2 cellular contexts compared by ENCODE assay signal in the genomic region with DNA sequence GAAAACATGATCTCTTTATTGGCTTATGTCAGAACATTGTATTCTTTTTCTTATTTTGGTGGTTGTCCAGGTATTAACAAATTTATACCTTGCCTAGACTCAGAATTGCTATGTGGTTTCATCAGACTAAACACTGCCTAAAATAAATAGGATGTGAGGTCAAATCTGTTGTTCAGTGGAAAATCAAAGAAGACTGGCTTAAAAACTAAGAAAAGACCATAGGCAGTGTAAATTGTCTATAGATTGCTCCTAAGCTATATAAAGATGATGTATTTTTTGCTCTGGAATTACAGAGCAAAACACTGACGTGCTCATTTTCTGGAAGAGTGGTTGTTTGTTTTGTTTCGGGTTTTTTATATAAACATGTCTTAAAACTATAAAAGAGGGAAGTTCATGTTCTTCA.
TF ChIP-seq lines count a peak whose summit lies in the region.

No MANE protein-coding gene starts in this region.

TF ChIP-seq in liver, 16 proteins besides CTCF, POLR2A, EP300 and RAD21 (continued from another document):
- TF ChIP-seq, protein P1, sequence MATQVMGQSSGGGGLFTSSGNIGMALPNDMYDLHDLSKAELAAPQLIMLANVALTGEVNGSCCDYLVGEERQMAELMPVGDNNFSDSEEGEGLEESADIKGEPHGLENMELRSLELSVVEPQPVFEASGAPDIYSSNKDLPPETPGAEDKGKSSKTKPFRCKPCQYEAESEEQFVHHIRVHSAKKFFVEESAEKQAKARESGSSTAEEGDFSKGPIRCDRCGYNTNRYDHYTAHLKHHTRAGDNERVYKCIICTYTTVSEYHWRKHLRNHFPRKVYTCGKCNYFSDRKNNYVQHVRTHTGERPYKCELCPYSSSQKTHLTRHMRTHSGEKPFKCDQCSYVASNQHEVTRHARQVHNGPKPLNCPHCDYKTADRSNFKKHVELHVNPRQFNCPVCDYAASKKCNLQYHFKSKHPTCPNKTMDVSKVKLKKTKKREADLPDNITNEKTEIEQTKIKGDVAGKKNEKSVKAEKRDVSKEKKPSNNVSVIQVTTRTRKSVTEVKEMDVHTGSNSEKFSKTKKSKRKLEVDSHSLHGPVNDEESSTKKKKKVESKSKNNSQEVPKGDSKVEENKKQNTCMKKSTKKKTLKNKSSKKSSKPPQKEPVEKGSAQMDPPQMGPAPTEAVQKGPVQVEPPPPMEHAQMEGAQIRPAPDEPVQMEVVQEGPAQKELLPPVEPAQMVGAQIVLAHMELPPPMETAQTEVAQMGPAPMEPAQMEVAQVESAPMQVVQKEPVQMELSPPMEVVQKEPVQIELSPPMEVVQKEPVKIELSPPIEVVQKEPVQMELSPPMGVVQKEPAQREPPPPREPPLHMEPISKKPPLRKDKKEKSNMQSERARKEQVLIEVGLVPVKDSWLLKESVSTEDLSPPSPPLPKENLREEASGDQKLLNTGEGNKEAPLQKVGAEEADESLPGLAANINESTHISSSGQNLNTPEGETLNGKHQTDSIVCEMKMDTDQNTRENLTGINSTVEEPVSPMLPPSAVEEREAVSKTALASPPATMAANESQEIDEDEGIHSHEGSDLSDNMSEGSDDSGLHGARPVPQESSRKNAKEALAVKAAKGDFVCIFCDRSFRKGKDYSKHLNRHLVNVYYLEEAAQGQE (IDR thresholded peaks at IDR 0.05) = peak; percentile 38
- TF ChIP-seq NR2F2 (IDR thresholded peaks at IDR 0.05) (no peak), GABPA (IDR thresholded peaks at IDR 0.05 in 1 of 2, conservative IDR thresholded peaks at IDR 0.05 in 1 of 2) (peak in 1 of 2 donors; percentile 32), JUND (IDR thresholded peaks at IDR 0.05) (peak in 1 of 2 donors; percentile 43), FOXA1 (IDR thresholded peaks at IDR 0.05) (peak; percentile 59), SP1 (IDR thresholded peaks at IDR 0.05) (peak; percentile 89), EGR1 (IDR thresholded peaks at IDR 0.05; ENCODE audit: low read depth in 2 of 2) (peak in 1 of 2 donors; percentile 56), YY1 (IDR thresholded peaks at IDR 0.05) (peak; percentile 22), HNF4A (conservative IDR thresholded peaks at IDR 0.05) (peak; percentile 57 to 77), HNF4G (IDR thresholded peaks at IDR 0.05) (no peak)
- TF ChIP-seq, protein P2, sequence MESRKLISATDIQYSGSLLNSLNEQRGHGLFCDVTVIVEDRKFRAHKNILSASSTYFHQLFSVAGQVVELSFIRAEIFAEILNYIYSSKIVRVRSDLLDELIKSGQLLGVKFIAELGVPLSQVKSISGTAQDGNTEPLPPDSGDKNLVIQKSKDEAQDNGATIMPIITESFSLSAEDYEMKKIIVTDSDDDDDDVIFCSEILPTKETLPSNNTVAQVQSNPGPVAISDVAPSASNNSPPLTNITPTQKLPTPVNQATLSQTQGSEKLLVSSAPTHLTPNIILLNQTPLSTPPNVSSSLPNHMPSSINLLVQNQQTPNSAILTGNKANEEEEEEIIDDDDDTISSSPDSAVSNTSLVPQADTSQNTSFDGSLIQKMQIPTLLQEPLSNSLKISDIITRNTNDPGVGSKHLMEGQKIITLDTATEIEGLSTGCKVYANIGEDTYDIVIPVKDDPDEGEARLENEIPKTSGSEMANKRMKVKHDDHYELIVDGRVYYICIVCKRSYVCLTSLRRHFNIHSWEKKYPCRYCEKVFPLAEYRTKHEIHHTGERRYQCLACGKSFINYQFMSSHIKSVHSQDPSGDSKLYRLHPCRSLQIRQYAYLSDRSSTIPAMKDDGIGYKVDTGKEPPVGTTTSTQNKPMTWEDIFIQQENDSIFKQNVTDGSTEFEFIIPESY (IDR thresholded peaks at IDR 0.05) = peak; percentile 68
- TF ChIP-seq, protein P3, sequence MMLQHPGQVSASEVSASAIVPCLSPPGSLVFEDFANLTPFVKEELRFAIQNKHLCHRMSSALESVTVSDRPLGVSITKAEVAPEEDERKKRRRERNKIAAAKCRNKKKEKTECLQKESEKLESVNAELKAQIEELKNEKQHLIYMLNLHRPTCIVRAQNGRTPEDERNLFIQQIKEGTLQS (IDR thresholded peaks at IDR 0.05) = peak; percentile 65
- TF ChIP-seq, protein P4, sequence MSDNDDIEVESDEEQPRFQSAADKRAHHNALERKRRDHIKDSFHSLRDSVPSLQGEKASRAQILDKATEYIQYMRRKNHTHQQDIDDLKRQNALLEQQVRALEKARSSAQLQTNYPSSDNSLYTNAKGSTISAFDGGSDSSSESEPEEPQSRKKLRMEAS (IDR thresholded peaks at IDR 0.05) = no peak

TF ChIP-seq in HepG2, 621 proteins besides CTCF, POLR2A, EP300 and RAD21 (continued from another document):
- TF ChIP-seq, protein P5, sequence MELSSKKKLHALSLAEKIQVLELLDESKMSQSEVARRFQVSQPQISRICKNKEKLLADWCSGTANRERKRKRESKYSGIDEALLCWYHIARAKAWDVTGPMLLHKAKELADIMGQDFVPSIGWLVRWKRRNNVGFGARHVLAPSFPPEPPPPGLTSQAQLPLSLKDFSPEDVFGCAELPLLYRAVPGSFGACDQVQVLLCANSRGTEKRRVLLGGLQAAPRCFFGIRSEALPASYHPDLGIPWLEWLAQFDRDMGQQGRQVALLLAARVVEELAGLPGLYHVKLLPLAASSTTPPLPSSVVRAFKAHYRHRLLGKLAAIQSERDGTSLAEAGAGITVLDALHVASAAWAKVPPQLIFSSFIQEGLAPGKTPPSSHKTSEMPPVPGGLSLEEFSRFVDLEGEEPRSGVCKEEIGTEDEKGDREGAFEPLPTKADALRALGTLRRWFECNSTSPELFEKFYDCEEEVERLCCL (CRISPR knock-in tag; IDR thresholded peaks at IDR 0.05; ENCODE audit: borderline replicate concordance) = no peak
- no peak for TF ChIP-seq SYNCRIP (IDR thresholded peaks at IDR 0.05; ENCODE audit: insufficient read depth, low read depth, low read length)
TF ChIP-seq in HepG2: peak in this region for 0.
